10 cellular contexts compared by ENCODE assay signal in the genomic region with DNA sequence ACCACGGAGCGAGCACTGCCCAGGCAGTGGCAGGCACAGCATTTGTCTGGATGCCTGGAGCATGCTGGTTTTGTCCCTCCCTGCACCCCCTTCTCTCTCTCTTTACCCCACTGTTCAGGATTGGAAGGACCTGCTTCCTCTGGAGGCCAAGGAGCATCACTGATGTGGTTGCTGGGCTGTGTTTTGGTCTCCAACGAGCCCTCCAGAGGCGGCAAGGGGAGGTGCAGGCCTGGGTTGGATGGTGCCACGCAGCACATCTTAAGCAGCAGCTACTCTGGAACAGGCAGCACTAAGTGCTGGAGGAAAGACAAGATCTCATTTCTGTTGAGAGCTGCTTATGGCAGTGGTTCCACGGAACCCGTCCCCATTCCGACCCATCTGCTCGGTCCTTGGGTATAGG.
DNase-seq lines count a peak whose midpoint lies in the region; ATAC-seq and TF ChIP-seq lines count a peak whose summit lies in the region.
"Had no signal": no experiment of that assay in that cellular context is flagged by ENCODE, and none has a peak within 500 bp of the region (broad histone marks: within the 10 kb centered on the region; RNA-seq: fewer than 3 reads in every experiment).

No MANE protein-coding gene starts in this region.

- no peak overlapping the region for H3K9ac ChIP-seq in Karpas-422 (ENCODE audit: low read length)

- peak; percentile 36 for DNase-seq in activated CD4-positive, alpha-beta T cell treated with anti-CD3 and anti-CD28 coated beads for 36 hours
- no peak for DNase-seq in activated CD4-positive, alpha-beta T cell treated with anti-CD3 and anti-CD28 coated beads, Interleukin-2, amount 50 U/mL, for 4 hours
- DNase-seq in Karpas-422: peak; percentile 71
- DNase-seq in ecto neural progenitor cell (ENCODE audit: low spot score): peak; percentile 68
- DNase-seq in osteocyte (ENCODE audit: extremely low spot score, unreplicated experiment): no peak
- no peak for DNase-seq in NOMO-1 treated with dmso at 0.1 percent for 144 hours (lab: John Stamatoyannopoulos, UW; ENCODE audit: unreplicated experiment)
- no peak for DNase-seq in T-cell

- ATAC-seq in activated CD4-positive, alpha-beta T cell treated with anti-CD3 and anti-CD28 coated beads for 36 hours: peak; percentile 73
- ATAC-seq in GM18861 (IDR thresholded peaks at IDR 0.05; ENCODE audit: unreplicated experiment) (no peak), T-cell (replicated peaks in 1 of 4) (no peak)

- no peak overlapping the region for H2AFZ ChIP-seq in Karpas-422 (ENCODE audit: low read length)

- no peaks in the 10 kb centered on the region for H3K27me3 ChIP-seq in Karpas-422 (ENCODE audit: low read length)

- no peak overlapping the region for H3K4me2 ChIP-seq in Karpas-422 (ENCODE audit: low read depth, low read length, poor library complexity, severe bottlenecking)

- CTCF ChIA-PET in activated CD4-positive, alpha-beta T cell treated with anti-CD3 and anti-CD28 coated beads for 36 hours (lab: Charles Lee): interaction anchor here (0.6 to 2.5 kb wide), 6 partner anchors 12 to 685 kb away, joined by 3 to 9 read pairs (median 3); a partner anchor contains a TSS
- CTCF ChIA-PET in T-cell (lab: Charles Lee): no interaction called here

- no peaks in the 10 kb centered on the region for H4K20me1 ChIP-seq in Karpas-422 (ENCODE audit: insufficient read depth, low read depth, low read length)

- H3K4me3 Mint-ChIP-seq in activated CD4-positive, alpha-beta T cell treated with anti-CD3 and anti-CD28 coated beads for 36 hours: no peak overlapping the region
- H3K4me3 Mint-ChIP-seq in osteocyte (ENCODE audit: unreplicated experiment) (no peak overlapping the region), T-cell (no peak overlapping the region)
- H3K4me3 Mint-ChIP-seq: brain, CD14-positive monocyte had no signal

- intact Hi-C loops in activated CD4-positive, alpha-beta T cell treated with anti-CD3 and anti-CD28 coated beads for 36 hours (cut with DNase I, micrococcal nuclease): no loop called here

- peak; percentile 24 for TF ChIP-seq CTCF in osteocyte (IDR thresholded peaks at IDR 0.05)

- H3K9me2 ChIP-seq in Karpas-422 (replicated peaks; ENCODE audit: insufficient read depth, low read length): no peaks in the 10 kb centered on the region

- H3K27me3 Mint-ChIP-seq in activated CD4-positive, alpha-beta T cell treated with anti-CD3 and anti-CD28 coated beads for 36 hours: peaks cover 2% of the 10 kb centered on the region
- H3K27me3 Mint-ChIP-seq in osteocyte (ENCODE audit: unreplicated experiment): peaks cover 12% of the 10 kb centered on the region
- H3K27me3 Mint-ChIP-seq in T-cell: peaks cover 15% of the 10 kb centered on the region in 2 donors

- H3K4me3 ChIP-seq in Karpas-422 (ENCODE audit: low read length): no peak overlapping the region

- no peaks in the 10 kb centered on the region for H3K36me3 Mint-ChIP-seq in activated CD4-positive, alpha-beta T cell treated with anti-CD3 and anti-CD28 coated beads for 36 hours (ENCODE audit: low read depth)
- no peaks in the 10 kb centered on the region for H3K36me3 Mint-ChIP-seq in osteocyte (ENCODE audit: unreplicated experiment)
- no peaks in the 10 kb centered on the region for H3K36me3 Mint-ChIP-seq in T-cell
- H3K36me3 Mint-ChIP-seq: brain, CD14-positive monocyte had no signal

- no peaks in the 10 kb centered on the region for H3K9me3 ChIP-seq in Karpas-422 (ENCODE audit: low read length)

- POLR2A ChIA-PET in activated CD4-positive, alpha-beta T cell treated with anti-CD3 and anti-CD28 coated beads for 36 hours (lab: Charles Lee): no interaction called here
- POLR2A ChIA-PET in T-cell (lab: Charles Lee): no interaction called here

- H3K27ac ChIP-seq in Karpas-422 (ENCODE audit: low read length): no peak overlapping the region

- H3K4me1 Mint-ChIP-seq in activated CD4-positive, alpha-beta T cell treated with anti-CD3 and anti-CD28 coated beads for 36 hours: no peaks in the 10 kb centered on the region
- H3K4me1 Mint-ChIP-seq in osteocyte (ENCODE audit: unreplicated experiment) (no peaks in the 10 kb centered on the region), T-cell (peaks cover 0 to 13% (median 0%) of the 10 kb centered on the region in 3 donors)
- H3K4me1 Mint-ChIP-seq: CD14-positive monocyte had no signal

- H3K27ac Mint-ChIP-seq in activated CD4-positive, alpha-beta T cell treated with anti-CD3 and anti-CD28 coated beads for 36 hours: no peak overlapping the region
- H3K27ac Mint-ChIP-seq in osteocyte (ENCODE audit: unreplicated experiment) (no peak overlapping the region), T-cell (no peak overlapping the region)
- H3K27ac Mint-ChIP-seq: CD14-positive monocyte had no signal

- H3K36me3 ChIP-seq in Karpas-422 (ENCODE audit: insufficient read depth, low read length): no peaks in the 10 kb centered on the region

- no peaks in the 10 kb centered on the region for H3K79me2 ChIP-seq in Karpas-422 (ENCODE audit: low read length)

- H3K4me1 ChIP-seq in Karpas-422 (ENCODE audit: low read length): peaks cover 5% of the 10 kb centered on the region

- no peaks in the 10 kb centered on the region for H3K9me3 Mint-ChIP-seq in activated CD4-positive, alpha-beta T cell treated with anti-CD3 and anti-CD28 coated beads for 36 hours (ENCODE audit: low read depth)
- no peaks in the 10 kb centered on the region for H3K9me3 Mint-ChIP-seq in osteocyte (ENCODE audit: unreplicated experiment)
- no peaks in the 10 kb centered on the region for H3K9me3 Mint-ChIP-seq in T-cell

Comparison
In these comparisons a context has a peak if more than half of its experiments do, and no peak if none do; other contexts are left out.
1. DNase-seq: peak in activated CD4-positive, alpha-beta T cell treated with anti-CD3 and anti-CD28 coated beads for 36 hours (single experiment), Karpas-422 (single experiment) and ecto neural progenitor cell (single experiment); none in activated CD4-positive, alpha-beta T cell treated with anti-CD3 and anti-CD28 coated beads, Interleukin-2, amount 50 U/mL, for 4 hours (0 of 2), osteocyte (single experiment), NOMO-1 treated with dmso at 0.1 percent for 144 hours (single experiment) and T-cell (0 of 34).